ENCODE assay signal across 1 cellular context in genomic region chr9:135090547-135090946, GRCh38.
TF ChIP-seq lines count a peak whose summit lies in the region.

No MANE protein-coding gene starts in this region.

TF ChIP-seq in IMR-90, 13 proteins besides CTCF, POLR2A, EP300 and RAD21:
- TF ChIP-seq USF2 (IDR thresholded peaks at IDR 0.05; ENCODE audit: low read depth, low read length) (no peak), CHD1 (IDR thresholded peaks at IDR 0.05; ENCODE audit: low read depth, low read length) (no peak), SMC3 (IDR thresholded peaks at IDR 0.05; ENCODE audit: low read depth, low read length) (no peak)
TF ChIP-seq in IMR-90: peak in this region for 0.
